25 cellular contexts compared by ENCODE assay signal in genomic region chr4:188780028-188780427, GRCh38.
A peak's percentile ranks its signal among the peaks of the same experiment; 100 is the strongest.
DNase-seq lines count a peak whose midpoint lies in the region; ATAC-seq and TF ChIP-seq lines count a peak whose summit lies in the region.
"Had no signal": no experiment of that assay in that cellular context is flagged by ENCODE, and none has a peak within 500 bp of the region (broad histone marks: within the 10 kb centered on the region; RNA-seq: fewer than 3 reads in every experiment).

No MANE protein-coding gene starts in this region.

- H3K4me1 Mint-ChIP-seq in activated T-helper 1 cell treated with anti-CD3 and anti-CD28 coated beads, Interleukin-12 subunit alpha, Interleukin-12 subunit beta, Interleukin-2, Interleukin-4 antibody, amounts not matched to agents 30 ng/mL and 10 ng/mL and 1 ng/mL, durations not matched to agents 14 hours and 24 hours and 36 hours (ENCODE audit: low read depth) = no peaks in the 10 kb centered on the region
- H3K4me1 Mint-ChIP-seq: B cell had no signal

- H3K4me3 ChIP-seq in HEK293 (ENCODE audit: low read depth, low read length) (no peak overlapping the region), fibroblast of villous mesenchyme (ENCODE audit: low read depth, low read length) (no peak overlapping the region)
- H3K4me3 ChIP-seq: MG63 had no signal

- H3K36me3 ChIP-seq in HEK293 (ENCODE audit: control insufficient read depth in 2 of 2, insufficient read depth in 1 of 2, low read length in 2 of 2) = no peaks in the 10 kb centered on the region
- H3K36me3 ChIP-seq: MG63 had no signal

- DNase-seq in amniotic epithelial cell (ENCODE audit: low read depth) (peak; percentile 1), fibroblast of villous mesenchyme (ENCODE audit: low read depth) (peak; percentile 55), DMS114 treated with DMSO at 0.1 percent for 48 hours (lab: John Stamatoyannopoulos, UW; ENCODE audit: unreplicated experiment) (no peak)
- DNase-seq in activated T-helper 1 cell treated with anti-CD3 and anti-CD28 coated beads, Interleukin-12 subunit alpha, Interleukin-12 subunit beta, Interleukin-2, Interleukin-4 antibody, amounts not matched to agents 30 ng/mL and 10 ng/mL and 1 ng/mL, durations not matched to agents 14 hours and 24 hours and 36 hours (ENCODE audit: low spot score) = no peak
- DNase-seq: Caco-2; CD8-positive, alpha-beta T cell; DMS79; GF-D8; GOT3; KBM-7; NCI-H1105 treated with DMSO at 0.1 percent for 48 hours; NCI-H146; NCI-H1930; NCI-H2107; NCI-H446 treated with DMSO at 0.1 percent for 48 hours; NCI-H526; NCI-H82; SHP77 treated with DMSO at 0.1 percent for 48 hours had no signal

- no peak overlapping the region for H3K27ac ChIP-seq in HEK293 (ENCODE audit: extremely low read depth, low read depth, low read length)
- H3K27ac ChIP-seq: C4-2B, RWPE1 had no signal

- H3K4me1 ChIP-seq in HEK293 (ENCODE audit: control insufficient read depth, insufficient read depth, low read length) = peaks cover 19% of the 10 kb centered on the region
- H3K4me1 ChIP-seq: Caco-2 had no signal

- no peaks in the 10 kb centered on the region for H3K36me3 Mint-ChIP-seq in activated T-helper 1 cell treated with anti-CD3 and anti-CD28 coated beads, Interleukin-12 subunit alpha, Interleukin-12 subunit beta, Interleukin-2, Interleukin-4 antibody, amounts not matched to agents 30 ng/mL and 10 ng/mL and 1 ng/mL, durations not matched to agents 14 hours and 24 hours and 36 hours (ENCODE audit: low read depth)
- H3K36me3 Mint-ChIP-seq: CD8-positive, alpha-beta T cell had no signal

- no peaks in the 10 kb centered on the region for H3K27me3 Mint-ChIP-seq in activated T-helper 1 cell treated with anti-CD3 and anti-CD28 coated beads, Interleukin-12 subunit alpha, Interleukin-12 subunit beta, Interleukin-2, Interleukin-4 antibody, amounts not matched to agents 30 ng/mL and 10 ng/mL and 1 ng/mL, durations not matched to agents 14 hours and 24 hours and 36 hours (ENCODE audit: insufficient read depth)
- H3K27me3 Mint-ChIP-seq: B cell had no signal

- H3K4me3 Mint-ChIP-seq in activated T-helper 1 cell treated with anti-CD3 and anti-CD28 coated beads, Interleukin-12 subunit alpha, Interleukin-12 subunit beta, Interleukin-2, Interleukin-4 antibody, amounts not matched to agents 30 ng/mL and 10 ng/mL and 1 ng/mL, durations not matched to agents 14 hours and 24 hours and 36 hours = no peak overlapping the region
- H3K4me3 Mint-ChIP-seq: B cell; CD8-positive, alpha-beta T cell had no signal

- CTCF ChIA-PET in HEK293 (lab: Yijun Ruan, JAX) = interaction anchor here (0.6 to 1.4 kb wide), 5 partner anchors 16 to 432 kb away, joined by 3 to 4 read pairs (median 3); no protein-coding TSS in a partner anchor

- H3K9me3 ChIP-seq in HEK293 (ENCODE audit: control insufficient read depth, insufficient read depth, low read depth, low read length) = no peaks in the 10 kb centered on the region
- H3K9me3 ChIP-seq: Caco-2, MG63 had no signal

- TF ChIP-seq CTCF in HEK293 (tag by site-specific recombination; IDR thresholded peaks at IDR 0.05) (no peak), fibroblast of villous mesenchyme (IDR thresholded peaks at IDR 0.05; ENCODE audit: insufficient read depth, low read depth, low read length) (no peak)

- POLR2A ChIA-PET in HEK293 (lab: Yijun Ruan, JAX) = interaction anchor here (0.7 kb wide), 1 partner anchor 303 kb away, joined by 5 read pairs; no protein-coding TSS in a partner anchor

- no peak for ATAC-seq in HG03095 (IDR thresholded peaks at IDR 0.05; ENCODE audit: unreplicated experiment)
- ATAC-seq in HG02759 (IDR thresholded peaks at IDR 0.05; ENCODE audit: unreplicated experiment) = no peak
- ATAC-seq: CD8-positive, alpha-beta T cell had no signal

- intact Hi-C loops in activated T-helper 1 cell treated with anti-CD3 and anti-CD28 coated beads, Interleukin-12 subunit alpha, Interleukin-12 subunit beta, Interleukin-2, Interleukin-4 antibody, amounts not matched to agents 30 ng/mL and 10 ng/mL and 1 ng/mL, durations not matched to agents 14 hours and 24 hours and 36 hours (cut with micrococcal nuclease) = no loop called here

- no peak overlapping the region for H3K27ac Mint-ChIP-seq in activated T-helper 1 cell treated with anti-CD3 and anti-CD28 coated beads, Interleukin-12 subunit alpha, Interleukin-12 subunit beta, Interleukin-2, Interleukin-4 antibody, amounts not matched to agents 30 ng/mL and 10 ng/mL and 1 ng/mL, durations not matched to agents 14 hours and 24 hours and 36 hours
- H3K27ac Mint-ChIP-seq: B cell; CD8-positive, alpha-beta T cell had no signal

- no peaks in the 10 kb centered on the region for H3K9me3 Mint-ChIP-seq in activated T-helper 1 cell treated with anti-CD3 and anti-CD28 coated beads, Interleukin-12 subunit alpha, Interleukin-12 subunit beta, Interleukin-2, Interleukin-4 antibody, amounts not matched to agents 30 ng/mL and 10 ng/mL and 1 ng/mL, durations not matched to agents 14 hours and 24 hours and 36 hours

TF ChIP-seq in HEK293, 187 proteins besides CTCF, POLR2A, EP300 and RAD21:
- TF ChIP-seq TCF7L2 (IDR thresholded peaks at IDR 0.05; ENCODE audit: borderline replicate concordance, low read depth, low read length) (peak; percentile 93), ZNF776 (tag by site-specific recombination; IDR thresholded peaks at IDR 0.05; ENCODE audit: borderline replicate concordance) (no peak), HOXD13 (CRISPR knock-in tag; IDR thresholded peaks at IDR 0.05; ENCODE audit: borderline replicate concordance) (peak; percentile 63; the same call in 1 of the 2 replicates)

Comparison
In these comparisons a context has a peak if more than half of its experiments do, and no peak if none do; other contexts are left out.
1. DNase-seq: peak in amniotic epithelial cell (single experiment) and fibroblast of villous mesenchyme (single experiment); none in DMS114 treated with DMSO at 0.1 percent for 48 hours (single experiment) and activated T-helper 1 cell treated with anti-CD3 and anti-CD28 coated beads, Interleukin-12 subunit alpha, Interleukin-12 subunit beta, Interleukin-2, Interleukin-4 antibody, amounts not matched to agents 30 ng/mL and 10 ng/mL and 1 ng/mL, durations not matched to agents 14 hours and 24 hours and 36 hours (single experiment).